ENCODE assay signal across 2 cellular contexts in the genomic region with DNA sequence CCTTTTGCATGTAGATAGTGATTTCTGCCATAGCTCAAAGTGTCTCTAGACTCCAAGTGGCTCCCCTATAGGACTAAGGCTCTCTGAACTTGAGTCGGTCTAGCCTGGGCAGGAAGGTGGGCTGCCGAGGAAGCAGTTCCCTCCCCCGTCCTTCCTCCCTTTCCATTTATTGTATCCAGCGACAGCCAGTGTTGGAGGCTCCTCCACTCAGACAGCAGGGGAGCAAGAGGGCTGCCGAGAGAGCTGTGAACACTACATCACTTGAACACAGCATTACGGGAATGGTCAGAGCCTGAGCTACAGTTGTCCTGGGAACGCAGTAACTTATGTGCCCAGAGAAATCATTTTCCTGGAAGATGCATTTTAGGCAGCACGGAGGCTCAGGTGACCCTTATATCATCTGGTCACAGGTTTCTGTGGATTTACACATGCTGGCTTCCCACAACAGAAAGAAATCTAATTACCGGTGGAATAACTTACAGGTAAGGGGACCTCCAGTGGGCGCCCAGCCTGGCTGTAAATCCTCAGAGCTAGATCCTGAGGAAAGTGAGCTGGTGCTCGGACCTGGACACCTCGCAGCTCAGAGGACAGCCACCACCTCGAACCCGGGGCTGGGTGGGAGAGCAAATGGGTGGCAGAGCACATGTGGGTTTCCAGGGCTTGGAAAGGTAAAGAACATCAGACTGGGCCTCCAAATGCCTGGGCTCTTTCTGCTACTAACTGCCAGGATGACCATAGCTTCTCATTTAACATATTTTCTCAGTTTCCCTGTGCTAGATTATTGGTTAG.
TF ChIP-seq lines count a peak whose summit lies in the region.

No MANE protein-coding gene starts in this region.

TF ChIP-seq in IMR-90, 13 proteins besides CTCF, POLR2A, EP300 and RAD21:
- TF ChIP-seq, protein P1, sequence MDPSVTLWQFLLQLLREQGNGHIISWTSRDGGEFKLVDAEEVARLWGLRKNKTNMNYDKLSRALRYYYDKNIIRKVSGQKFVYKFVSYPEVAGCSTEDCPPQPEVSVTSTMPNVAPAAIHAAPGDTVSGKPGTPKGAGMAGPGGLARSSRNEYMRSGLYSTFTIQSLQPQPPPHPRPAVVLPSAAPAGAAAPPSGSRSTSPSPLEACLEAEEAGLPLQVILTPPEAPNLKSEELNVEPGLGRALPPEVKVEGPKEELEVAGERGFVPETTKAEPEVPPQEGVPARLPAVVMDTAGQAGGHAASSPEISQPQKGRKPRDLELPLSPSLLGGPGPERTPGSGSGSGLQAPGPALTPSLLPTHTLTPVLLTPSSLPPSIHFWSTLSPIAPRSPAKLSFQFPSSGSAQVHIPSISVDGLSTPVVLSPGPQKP (IDR thresholded peaks at IDR 0.05; ENCODE audit: borderline replicate concordance, low read depth, low read length), result no peak
- TF ChIP-seq RCOR1 (IDR thresholded peaks at IDR 0.05; ENCODE audit: insufficient replicate concordance, low read length) (no peak), SMC3 (IDR thresholded peaks at IDR 0.05; ENCODE audit: low read depth, low read length) (no peak), CEBPB (IDR thresholded peaks at IDR 0.05; ENCODE audit: low read depth, low read length) (no peak), FOS (IDR thresholded peaks at IDR 0.05; ENCODE audit: low read depth, low read length) (no peak), BHLHE40 (IDR thresholded peaks at IDR 0.05; ENCODE audit: low read depth, low read length) (no peak), CHD1 (IDR thresholded peaks at IDR 0.05; ENCODE audit: low read depth, low read length) (no peak), MXI1 (IDR thresholded peaks at IDR 0.05; ENCODE audit: borderline replicate concordance, low read depth, low read length) (no peak), USF2 (IDR thresholded peaks at IDR 0.05; ENCODE audit: low read depth, low read length) (no peak), MAFK (IDR thresholded peaks at IDR 0.05; ENCODE audit: low read depth, low read length) (no peak), MAZ (IDR thresholded peaks at IDR 0.05; ENCODE audit: borderline replicate concordance, low read depth, low read length) (no peak), NFE2L2 (IDR thresholded peaks at IDR 0.05; ENCODE audit: low read depth, low read length) (no peak), RFX5 (IDR thresholded peaks at IDR 0.05; ENCODE audit: low read depth, low read length) (no peak)
TF ChIP-seq in IMR-90: peak in this region for 0.

TF ChIP-seq in HepG2, 621 proteins besides CTCF, POLR2A, EP300 and RAD21:
- TF ChIP-seq CEBPZ (IDR thresholded peaks at IDR 0.05; ENCODE audit: low read length), result no peak
- no peak for TF ChIP-seq ZNF570 (CRISPR knock-in tag; IDR thresholded peaks at IDR 0.05; ENCODE audit: borderline replicate concordance)
- no peak for TF ChIP-seq FOXO1 (CRISPR knock-in tag; IDR thresholded peaks at IDR 0.05)
- no peak for TF ChIP-seq HNRNPUL1 (IDR thresholded peaks at IDR 0.05; ENCODE audit: low read depth, low read length)
- no peak for TF ChIP-seq NR3C1 (CRISPR knock-in tag; IDR thresholded peaks at IDR 0.05)
- TF ChIP-seq, protein P2, sequence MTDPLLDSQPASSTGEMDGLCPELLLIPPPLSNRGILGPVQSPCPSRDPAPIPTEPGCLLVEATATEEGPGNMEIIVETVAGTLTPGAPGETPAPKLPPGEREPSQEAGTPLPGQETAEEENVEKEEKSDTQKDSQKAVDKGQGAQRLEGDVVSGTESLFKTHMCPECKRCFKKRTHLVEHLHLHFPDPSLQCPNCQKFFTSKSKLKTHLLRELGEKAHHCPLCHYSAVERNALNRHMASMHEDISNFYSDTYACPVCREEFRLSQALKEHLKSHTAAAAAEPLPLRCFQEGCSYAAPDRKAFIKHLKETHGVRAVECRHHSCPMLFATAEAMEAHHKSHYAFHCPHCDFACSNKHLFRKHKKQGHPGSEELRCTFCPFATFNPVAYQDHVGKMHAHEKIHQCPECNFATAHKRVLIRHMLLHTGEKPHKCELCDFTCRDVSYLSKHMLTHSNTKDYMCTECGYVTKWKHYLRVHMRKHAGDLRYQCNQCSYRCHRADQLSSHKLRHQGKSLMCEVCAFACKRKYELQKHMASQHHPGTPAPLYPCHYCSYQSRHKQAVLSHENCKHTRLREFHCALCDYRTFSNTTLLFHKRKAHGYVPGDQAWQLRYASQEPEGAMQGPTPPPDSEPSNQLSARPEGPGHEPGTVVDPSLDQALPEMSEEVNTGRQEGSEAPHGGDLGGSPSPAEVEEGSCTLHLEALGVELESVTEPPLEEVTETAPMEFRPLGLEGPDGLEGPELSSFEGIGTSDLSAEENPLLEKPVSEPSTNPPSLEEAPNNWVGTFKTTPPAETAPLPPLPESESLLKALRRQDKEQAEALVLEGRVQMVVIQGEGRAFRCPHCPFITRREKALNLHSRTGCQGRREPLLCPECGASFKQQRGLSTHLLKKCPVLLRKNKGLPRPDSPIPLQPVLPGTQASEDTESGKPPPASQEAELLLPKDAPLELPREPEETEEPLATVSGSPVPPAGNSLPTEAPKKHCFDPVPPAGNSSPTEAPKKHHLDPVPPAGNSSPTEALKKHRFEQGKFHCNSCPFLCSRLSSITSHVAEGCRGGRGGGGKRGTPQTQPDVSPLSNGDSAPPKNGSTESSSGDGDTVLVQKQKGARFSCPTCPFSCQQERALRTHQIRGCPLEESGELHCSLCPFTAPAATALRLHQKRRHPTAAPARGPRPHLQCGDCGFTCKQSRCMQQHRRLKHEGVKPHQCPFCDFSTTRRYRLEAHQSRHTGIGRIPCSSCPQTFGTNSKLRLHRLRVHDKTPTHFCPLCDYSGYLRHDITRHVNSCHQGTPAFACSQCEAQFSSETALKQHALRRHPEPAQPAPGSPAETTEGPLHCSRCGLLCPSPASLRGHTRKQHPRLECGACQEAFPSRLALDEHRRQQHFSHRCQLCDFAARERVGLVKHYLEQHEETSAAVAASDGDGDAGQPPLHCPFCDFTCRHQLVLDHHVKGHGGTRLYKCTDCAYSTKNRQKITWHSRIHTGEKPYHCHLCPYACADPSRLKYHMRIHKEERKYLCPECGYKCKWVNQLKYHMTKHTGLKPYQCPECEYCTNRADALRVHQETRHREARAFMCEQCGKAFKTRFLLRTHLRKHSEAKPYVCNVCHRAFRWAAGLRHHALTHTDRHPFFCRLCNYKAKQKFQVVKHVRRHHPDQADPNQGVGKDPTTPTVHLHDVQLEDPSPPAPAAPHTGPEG (CRISPR knock-in tag; IDR thresholded peaks at IDR 0.05), result no peak
- TF ChIP-seq KLF16 (CRISPR knock-in tag; IDR thresholded peaks at IDR 0.05), result no peak
- no peak for TF ChIP-seq SMAD9 (CRISPR knock-in tag; IDR thresholded peaks at IDR 0.05)
- TF ChIP-seq ZBTB7B (CRISPR knock-in tag; IDR thresholded peaks at IDR 0.05), result no peak
- TF ChIP-seq, protein P3, sequence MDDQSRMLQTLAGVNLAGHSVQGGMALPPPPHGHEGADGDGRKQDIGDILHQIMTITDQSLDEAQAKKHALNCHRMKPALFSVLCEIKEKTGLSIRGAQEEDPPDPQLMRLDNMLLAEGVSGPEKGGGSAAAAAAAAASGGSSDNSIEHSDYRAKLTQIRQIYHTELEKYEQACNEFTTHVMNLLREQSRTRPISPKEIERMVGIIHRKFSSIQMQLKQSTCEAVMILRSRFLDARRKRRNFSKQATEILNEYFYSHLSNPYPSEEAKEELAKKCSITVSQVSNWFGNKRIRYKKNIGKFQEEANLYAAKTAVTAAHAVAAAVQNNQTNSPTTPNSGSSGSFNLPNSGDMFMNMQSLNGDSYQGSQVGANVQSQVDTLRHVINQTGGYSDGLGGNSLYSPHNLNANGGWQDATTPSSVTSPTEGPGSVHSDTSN (CRISPR knock-in tag; IDR thresholded peaks at IDR 0.05; ENCODE audit: borderline replicate concordance), result no peak
- no peak for TF ChIP-seq RFX5 (IDR thresholded peaks at IDR 0.05; ENCODE audit: low read depth, low read length)
- no peak for TF ChIP-seq CBX5 (CRISPR knock-in tag; IDR thresholded peaks at IDR 0.05; ENCODE audit: borderline replicate concordance)
- TF ChIP-seq GLI4 (CRISPR knock-in tag; IDR thresholded peaks at IDR 0.05; ENCODE audit: borderline replicate concordance), result no peak
